1 cellular context compared by ENCODE assay signal in genomic region chr3:8655387-8655835, GRCh38.
TF ChIP-seq lines count a peak whose summit lies in the region.

No MANE protein-coding gene starts in this region.

TF ChIP-seq in HepG2, 621 proteins besides CTCF, POLR2A, EP300 and RAD21 (continued from another document and continues in another):
- TF ChIP-seq ZHX2 (IDR thresholded peaks at IDR 0.05; ENCODE audit: low read depth) = no peak
- TF ChIP-seq ZHX2 (CRISPR knock-in tag; IDR thresholded peaks at IDR 0.05; ENCODE audit: borderline replicate concordance) = no peak
- peak; percentile 79 for TF ChIP-seq BCL6 (CRISPR knock-in tag; IDR thresholded peaks at IDR 0.05)
- TF ChIP-seq ZNF280D (CRISPR knock-in tag; IDR thresholded peaks at IDR 0.05) = no peak
- TF ChIP-seq CEBPB (IDR thresholded peaks at IDR 0.05; ENCODE audit: borderline replicate concordance, low read depth, low read length) = no peak
- peak; percentile 77 for TF ChIP-seq FOXO1 (CRISPR knock-in tag; IDR thresholded peaks at IDR 0.05)
- no peak for TF ChIP-seq ZNF276 (CRISPR knock-in tag; IDR thresholded peaks at IDR 0.05; ENCODE audit: low read depth)
- peak; percentile 78 for TF ChIP-seq ARID5B (CRISPR knock-in tag; IDR thresholded peaks at IDR 0.05)
- no peak for TF ChIP-seq KIAA2018 (CRISPR knock-in tag; IDR thresholded peaks at IDR 0.05; ENCODE audit: borderline replicate concordance)
- TF ChIP-seq ZNF609 (CRISPR knock-in tag; IDR thresholded peaks at IDR 0.05; ENCODE audit: borderline replicate concordance) = peak; percentile 79; the same call in 1 of the 2 replicates
- TF ChIP-seq CEBPG (CRISPR knock-in tag; IDR thresholded peaks at IDR 0.05) = peak; percentile 26
- no peak for TF ChIP-seq CERS6 (CRISPR knock-in tag; IDR thresholded peaks at IDR 0.05)
- TF ChIP-seq KLF11 (CRISPR knock-in tag; IDR thresholded peaks at IDR 0.05) = no peak
